Comparison of ENCODE assay signal across 1 cellular context in the genomic region with DNA sequence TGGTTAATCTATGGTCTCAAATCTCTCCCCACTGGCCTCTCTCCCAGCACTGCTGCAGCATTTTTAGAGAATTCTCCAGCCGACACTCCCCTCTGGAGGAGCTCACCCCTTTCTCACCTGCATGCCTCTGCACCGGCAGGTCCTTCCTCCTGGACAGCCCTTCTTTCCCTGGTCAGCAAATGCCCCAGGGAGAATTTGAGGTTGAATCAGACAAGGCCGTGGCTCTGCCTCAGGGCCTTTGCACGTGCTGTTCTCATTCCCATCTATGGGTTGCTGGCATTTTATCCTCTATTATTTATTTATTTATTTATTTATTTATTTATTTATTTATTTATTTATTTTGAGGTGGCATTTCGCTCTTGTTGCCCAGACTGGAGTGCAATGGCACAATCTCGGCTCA.
TF ChIP-seq lines count a peak whose summit lies in the region.

No MANE protein-coding gene starts in this region.

TF ChIP-seq in K562, 482 proteins besides CTCF, POLR2A, EP300 and RAD21:
- TF ChIP-seq ZFPM2 (CRISPR knock-in tag; IDR thresholded peaks at IDR 0.05) (no peak), EGR1 (conservative IDR thresholded peaks at IDR 0.05) (no peak), BRD9 (IDR thresholded peaks at IDR 0.05; ENCODE audit: low read depth, partially characterized antibody) (no peak), POLR3A (IDR thresholded peaks at IDR 0.05; ENCODE audit: borderline replicate concordance, extremely low read depth, insufficient read depth, insufficient read length) (no peak), PTBP1 (IDR thresholded peaks at IDR 0.05; ENCODE audit: low read depth, low read length) (0 out of 2 replicates have a peak, but pooled peaks have one; percentile 35), RBM25 (IDR thresholded peaks at IDR 0.05; ENCODE audit: low read depth, low read length, severe bottlenecking) (peak; percentile 86)
- TF ChIP-seq, protein P1, sequence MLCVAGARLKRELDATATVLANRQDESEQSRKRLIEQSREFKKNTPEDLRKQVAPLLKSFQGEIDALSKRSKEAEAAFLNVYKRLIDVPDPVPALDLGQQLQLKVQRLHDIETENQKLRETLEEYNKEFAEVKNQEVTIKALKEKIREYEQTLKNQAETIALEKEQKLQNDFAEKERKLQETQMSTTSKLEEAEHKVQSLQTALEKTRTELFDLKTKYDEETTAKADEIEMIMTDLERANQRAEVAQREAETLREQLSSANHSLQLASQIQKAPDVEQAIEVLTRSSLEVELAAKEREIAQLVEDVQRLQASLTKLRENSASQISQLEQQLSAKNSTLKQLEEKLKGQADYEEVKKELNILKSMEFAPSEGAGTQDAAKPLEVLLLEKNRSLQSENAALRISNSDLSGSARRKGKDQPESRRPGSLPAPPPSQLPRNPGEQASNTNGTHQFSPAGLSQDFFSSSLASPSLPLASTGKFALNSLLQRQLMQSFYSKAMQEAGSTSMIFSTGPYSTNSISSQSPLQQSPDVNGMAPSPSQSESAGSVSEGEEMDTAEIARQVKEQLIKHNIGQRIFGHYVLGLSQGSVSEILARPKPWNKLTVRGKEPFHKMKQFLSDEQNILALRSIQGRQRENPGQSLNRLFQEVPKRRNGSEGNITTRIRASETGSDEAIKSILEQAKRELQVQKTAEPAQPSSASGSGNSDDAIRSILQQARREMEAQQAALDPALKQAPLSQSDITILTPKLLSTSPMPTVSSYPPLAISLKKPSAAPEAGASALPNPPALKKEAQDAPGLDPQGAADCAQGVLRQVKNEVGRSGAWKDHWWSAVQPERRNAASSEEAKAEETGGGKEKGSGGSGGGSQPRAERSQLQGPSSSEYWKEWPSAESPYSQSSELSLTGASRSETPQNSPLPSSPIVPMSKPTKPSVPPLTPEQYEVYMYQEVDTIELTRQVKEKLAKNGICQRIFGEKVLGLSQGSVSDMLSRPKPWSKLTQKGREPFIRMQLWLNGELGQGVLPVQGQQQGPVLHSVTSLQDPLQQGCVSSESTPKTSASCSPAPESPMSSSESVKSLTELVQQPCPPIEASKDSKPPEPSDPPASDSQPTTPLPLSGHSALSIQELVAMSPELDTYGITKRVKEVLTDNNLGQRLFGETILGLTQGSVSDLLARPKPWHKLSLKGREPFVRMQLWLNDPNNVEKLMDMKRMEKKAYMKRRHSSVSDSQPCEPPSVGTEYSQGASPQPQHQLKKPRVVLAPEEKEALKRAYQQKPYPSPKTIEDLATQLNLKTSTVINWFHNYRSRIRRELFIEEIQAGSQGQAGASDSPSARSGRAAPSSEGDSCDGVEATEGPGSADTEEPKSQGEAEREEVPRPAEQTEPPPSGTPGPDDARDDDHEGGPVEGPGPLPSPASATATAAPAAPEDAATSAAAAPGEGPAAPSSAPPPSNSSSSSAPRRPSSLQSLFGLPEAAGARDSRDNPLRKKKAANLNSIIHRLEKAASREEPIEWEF (CRISPR knock-in tag; IDR thresholded peaks at IDR 0.05): no peak
- TF ChIP-seq, protein P2, sequence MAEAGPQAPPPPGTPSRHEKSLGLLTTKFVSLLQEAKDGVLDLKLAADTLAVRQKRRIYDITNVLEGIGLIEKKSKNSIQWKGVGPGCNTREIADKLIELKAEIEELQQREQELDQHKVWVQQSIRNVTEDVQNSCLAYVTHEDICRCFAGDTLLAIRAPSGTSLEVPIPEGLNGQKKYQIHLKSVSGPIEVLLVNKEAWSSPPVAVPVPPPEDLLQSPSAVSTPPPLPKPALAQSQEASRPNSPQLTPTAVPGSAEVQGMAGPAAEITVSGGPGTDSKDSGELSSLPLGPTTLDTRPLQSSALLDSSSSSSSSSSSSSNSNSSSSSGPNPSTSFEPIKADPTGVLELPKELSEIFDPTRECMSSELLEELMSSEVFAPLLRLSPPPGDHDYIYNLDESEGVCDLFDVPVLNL (CRISPR knock-in tag; IDR thresholded peaks at IDR 0.05; ENCODE audit: low read depth): no peak
